ENCODE assay signal across 34 cellular contexts in the genomic region with DNA sequence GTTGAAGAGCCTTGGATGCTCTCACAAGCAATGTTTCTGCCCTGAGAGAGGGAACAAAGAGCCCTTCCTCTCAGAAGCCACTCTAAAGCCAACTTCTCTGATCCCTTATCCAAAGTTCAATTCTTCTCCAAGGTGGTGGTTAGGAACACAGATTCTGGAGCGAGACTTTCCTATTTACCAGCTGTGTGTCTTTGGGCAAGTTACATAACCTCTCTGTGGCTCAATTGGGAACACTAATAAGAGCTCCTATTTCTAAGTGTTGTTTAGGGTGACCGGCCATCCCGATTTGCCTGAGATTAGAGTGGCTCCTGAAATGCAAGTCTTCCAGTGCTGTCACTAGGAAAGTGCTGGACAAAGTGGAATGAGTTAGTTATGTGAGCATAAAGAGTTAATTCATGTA.
"Had no signal": no experiment of that assay in that cellular context is flagged by ENCODE, and none has a peak within 500 bp of the region (broad histone marks: within the 10 kb centered on the region; RNA-seq: fewer than 3 reads in every experiment).

No MANE protein-coding gene starts in this region.

- H3K27ac ChIP-seq: KMS-11 had no signal

- DNase-seq: Karpas-422, Kasumi-1, MG63, MM.1S, MV-4-11, NCI-H1048, NCI-H1092, NCI-H1092 treated with DMSO at 0.1 percent for 48 hours, NCI-H1105, NCI-H1105 treated with DMSO at 0.1 percent for 48 hours, NCI-H1417, NCI-H1417 treated with DMSO at 0.1 percent for 48 hours, NCI-H1436, NCI-H1436 treated with DMSO at 0.1 percent for 48 hours, NCI-H146, NCI-H1694, NCI-H1694 treated with DMSO at 0.1 percent for 48 hours, NCI-H187, NCI-H187 treated with DMSO at 0.1 percent for 48 hours, NCI-H1930, NCI-H2029, NCI-H2029 treated with DMSO at 0.1 percent for 48 hours, NCI-H2081, NCI-H2081 treated with DMSO at 0.1 percent for 48 hours, NCI-H2107, NCI-H2171, NCI-H2171 treated with DMSO at 0.1 percent for 48 hours, NCI-H2227 treated with DMSO at 0.1 percent for 48 hours, NCI-H226, NCI-H345, NCI-H446, NCI-H446 treated with DMSO at 0.1 percent for 48 hours, NCI-H510A had no signal

- H3K36me3 ChIP-seq: MG63 had no signal

- H3K27me3 ChIP-seq: MG63 had no signal

- H3K4me3 ChIP-seq: MG63 had no signal

- H3K9ac ChIP-seq: KMS-11 had no signal

- H3K4me2 ChIP-seq: KMS-11 had no signal
